In the genomic region with DNA sequence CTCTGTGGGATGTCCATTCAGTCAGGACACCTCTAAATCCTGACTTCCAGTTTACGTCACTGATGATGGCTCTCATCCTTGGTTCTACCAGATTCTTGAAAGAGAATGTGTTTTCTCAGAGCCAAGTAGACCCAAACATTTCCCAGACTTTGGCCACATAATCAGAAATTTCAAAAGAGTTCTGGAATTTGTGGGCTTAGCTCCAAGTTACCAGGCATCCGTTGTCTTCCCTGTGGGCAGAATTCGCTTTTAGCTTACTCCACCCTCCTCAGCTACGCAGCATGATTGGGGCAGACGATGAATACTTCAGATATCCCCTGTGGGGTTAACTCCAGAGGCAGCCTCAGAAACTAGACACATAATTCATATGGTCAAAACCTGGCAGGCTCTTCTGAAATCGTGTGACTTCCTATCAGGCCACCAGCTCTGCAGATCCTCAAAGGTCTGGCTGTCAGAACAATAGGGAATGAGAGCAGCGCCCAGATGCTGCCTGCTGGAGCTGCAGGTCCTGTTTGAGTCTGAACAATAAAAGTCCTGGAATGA, we compare ENCODE assay signal across 8 cellular contexts. TPM values are rescaled to one million over a fixed set of nuclear protein-coding genes. Genes with fewer than 3 reads are reported as not detected.
DNase-seq lines count a peak whose midpoint lies in the region; ATAC-seq and TF ChIP-seq lines count a peak whose summit lies in the region.

No MANE protein-coding gene starts in this region.

- H3K4me3 Mint-ChIP-seq in osteocyte (ENCODE audit: unreplicated experiment) = peak overlapping the region; percentile 33

- no peak overlapping the region for H3K4me3 ChIP-seq in fibroblast of mammary gland (ENCODE audit: control insufficient read depth, low read depth, low read length)

- H3K27me3 Mint-ChIP-seq in osteocyte (ENCODE audit: unreplicated experiment) = no peaks in the 10 kb centered on the region

- TF ChIP-seq CTCF in fibroblast of mammary gland (conservative IDR thresholded peaks at IDR 0.05; ENCODE audit: control insufficient read depth, insufficient read depth, low read depth, low read length) = no peak
- TF ChIP-seq CTCF in osteocyte (IDR thresholded peaks at IDR 0.05) = no peak

- H3K4me1 Mint-ChIP-seq in osteocyte (ENCODE audit: unreplicated experiment) = peaks cover 60% of the 10 kb centered on the region

- peaks cover 10% of the 10 kb centered on the region for H3K36me3 Mint-ChIP-seq in osteocyte (ENCODE audit: unreplicated experiment)

- peak; percentile 55 for DNase-seq in AG08396 (ENCODE audit: low spot score)
- DNase-seq in SK-MEL-5 (ENCODE audit: low read depth, low spot score) = peak; percentile 88
- DNase-seq in fibroblast of mammary gland (ENCODE audit: low read depth) = peak; percentile 99
- no peak for DNase-seq in osteocyte (ENCODE audit: extremely low spot score, unreplicated experiment)
- DNase-seq in UCSD-AML1 (lab: John Stamatoyannopoulos, UW; ENCODE audit: unreplicated experiment) = no peak
- DNase-seq in ecto neural progenitor cell (ENCODE audit: low spot score) = no peak

- ATAC-seq in GM21367 (IDR thresholded peaks at IDR 0.05; ENCODE audit: unreplicated experiment) (no peak), GM19455 (IDR thresholded peaks at IDR 0.05; ENCODE audit: unreplicated experiment) (no peak)

- H3K9me3 Mint-ChIP-seq in osteocyte (ENCODE audit: unreplicated experiment) = peaks cover 4% of the 10 kb centered on the region

- in situ Hi-C loops in SK-MEL-5 (cut with HindIII; ENCODE audit: low pct_unique_long_range_greater_than_20kb, low sequenced_read_pairs) = no loop called here

- H3K27ac Mint-ChIP-seq in osteocyte (ENCODE audit: unreplicated experiment) = peak overlapping the region; percentile 79

RNA-seq across cellular contexts. Expression of a gene that starts 30.6 kb away (rescaled TPM):
- 10.8 and 12.9 TPM in 2 replicates for total RNA-seq in SK-MEL-5 (2014; rRNA removed; shearing (Covaris generic))
- polyA plus RNA-seq in SK-MEL-5 (2015; cell fraction: cytosol; rRNA removed) = 14.4 and 24.0 TPM in 2 replicates
- polyA plus RNA-seq in SK-MEL-5 (2015; cell fraction: nucleus; rRNA removed) = 44.7 and 45.7 TPM in 2 replicates
- total RNA-seq in osteocyte = 45.6 and 48.6 TPM in 2 replicates

Comparison
In these comparisons a context has a peak if more than half of its experiments do, and no peak if none do; other contexts are left out.
1. DNase-seq: peak in AG08396 (single experiment), SK-MEL-5 (single experiment) and fibroblast of mammary gland (single experiment); none in osteocyte (single experiment), UCSD-AML1 (single experiment) and ecto neural progenitor cell (single experiment).